11 cellular contexts compared by ENCODE assay signal in the genomic region with DNA sequence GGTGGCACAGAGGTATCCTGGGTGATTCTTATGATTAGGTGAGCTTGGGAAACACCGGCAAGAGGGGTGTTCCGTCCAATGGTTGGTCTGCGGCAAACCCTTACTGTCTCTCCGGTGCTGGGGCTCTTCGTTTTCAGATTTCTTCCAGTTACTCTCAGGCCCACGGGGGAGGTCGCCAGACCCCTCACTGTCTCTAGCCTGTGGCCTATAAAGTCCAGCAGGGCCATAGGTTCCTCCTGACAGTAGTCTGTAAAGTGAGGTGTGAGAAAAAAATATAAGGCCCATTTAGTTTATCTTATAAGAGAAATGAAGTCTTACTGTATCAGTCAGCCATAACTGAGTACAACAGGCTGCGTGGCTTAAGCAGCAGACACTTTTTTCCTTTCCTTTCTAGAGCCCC. TPM values are rescaled to one million over a fixed set of nuclear protein-coding genes. Genes with fewer than 3 reads are reported as not detected.
A peak's percentile ranks its signal among the peaks of the same experiment; 100 is the strongest.
DNase-seq lines count a peak whose midpoint lies in the region; ATAC-seq and TF ChIP-seq lines count a peak whose summit lies in the region.
"Had no signal": no experiment of that assay in that cellular context is flagged by ENCODE, and none has a peak within 500 bp of the region (broad histone marks: within the 10 kb centered on the region; RNA-seq: fewer than 3 reads in every experiment).

No MANE protein-coding gene starts in this region.

- H3K9ac ChIP-seq in mammary epithelial cell (ENCODE audit: insufficient read depth, low read length) = no peak overlapping the region

- WGBS in mammary epithelial cell (ENCODE audit: low coverage, missing lambda C conversion rate) = 77% methylated on average over 5 of the region's 8 CpGs

- H2AFZ ChIP-seq in mammary epithelial cell (ENCODE audit: low read depth, low read length) = peak overlapping the region; percentile 88

- H3K36me3 ChIP-seq in mammary epithelial cell (ENCODE audit: insufficient read depth, low read length) = no peaks in the 10 kb centered on the region
- H3K36me3 ChIP-seq in thoracic aorta = no peaks in the 10 kb centered on the region

- peaks cover 2% of the 10 kb centered on the region for H3K27me3 ChIP-seq in mammary epithelial cell (ENCODE audit: insufficient read depth, low read length)
- no peaks in the 10 kb centered on the region for H3K27me3 ChIP-seq in thoracic aorta (replicated peaks; ENCODE audit: insufficient read depth)

- TF ChIP-seq CTCF in mammary epithelial cell (conservative IDR thresholded peaks at IDR 0.05 in 1 of 2, IDR thresholded peaks at IDR 0.05 in 1 of 2; ENCODE audit: extremely low read depth in 1 of 2, insufficient read depth in 1 of 2, low read depth in 1 of 2, low read length in 2 of 2) = no peak
- TF ChIP-seq CTCF in mesothelial cell of epicardium (IDR thresholded peaks at IDR 0.05; ENCODE audit: unreplicated experiment) = no peak
- no peak for TF ChIP-seq CTCF in thoracic aorta (IDR thresholded peaks at IDR 0.05)
- no peak for TF ChIP-seq CTCF in foreskin fibroblast (IDR thresholded peaks at IDR 0.05; ENCODE audit: low read depth, low read length)

- H3K4me3 ChIP-seq in mammary epithelial cell (replicated peaks in 1 of 3; ENCODE audit: insufficient read depth in 1 of 3, low read depth in 2 of 3, low read length in 3 of 3) (no peak overlapping the region), thoracic aorta (peak overlapping the region; percentile 82), foreskin fibroblast (ENCODE audit: low read depth in 1 of 2, low read length in 2 of 2) (no peak overlapping the region)

- dilution Hi-C loops in mammary epithelial cell (cut with HindIII; ENCODE audit: low sequenced_read_pairs) = no loop called here

- no TSS peak for BruUV-seq in mammary epithelial cell (replicated peaks; lab: Mats Ljungman, UMichigan)

- peak overlapping the region; percentile 78 for H3K4me3 Mint-ChIP-seq in activated naive CD8-positive, alpha-beta T cell
- no peak overlapping the region for H3K4me3 Mint-ChIP-seq in activated naive CD8-positive, alpha-beta T cell treated with anti-CD3 and anti-CD28 coated beads, Interleukin-2, amount 50 U/mL, for 24 hours
- H3K4me3 Mint-ChIP-seq in mesothelial cell of epicardium = peak overlapping the region; percentile 73

- H3K4me2 ChIP-seq in mammary epithelial cell (ENCODE audit: insufficient read depth, low read depth, low read length) = no peak overlapping the region

- no peaks in the 10 kb centered on the region for H3K36me3 Mint-ChIP-seq in activated naive CD8-positive, alpha-beta T cell
- H3K36me3 Mint-ChIP-seq in activated naive CD8-positive, alpha-beta T cell treated with anti-CD3 and anti-CD28 coated beads, Interleukin-2, amount 50 U/mL, for 24 hours (ENCODE audit: low read depth) = no peaks in the 10 kb centered on the region
- no peaks in the 10 kb centered on the region for H3K36me3 Mint-ChIP-seq in mesothelial cell of epicardium

- ATAC-seq in activated naive CD8-positive, alpha-beta T cell treated with anti-CD3 and anti-CD28 coated beads, Interleukin-2, amount 50 U/mL, for 24 hours = no peak
- no peak for ATAC-seq in thoracic aorta (ENCODE audit: insufficient number of reproducible peaks, low FRiP score, low read depth)
- ATAC-seq: activated CD4-positive, alpha-beta T cell treated with anti-CD3 and anti-CD28 coated beads for 36 hours had no signal

- H3K4me1 ChIP-seq in mammary epithelial cell (ENCODE audit: insufficient read depth, low read length) = peaks cover 17% of the 10 kb centered on the region
- peaks cover 16 to 29% of the 10 kb centered on the region in 2 donors for H3K4me1 ChIP-seq in thoracic aorta (ENCODE audit: control insufficient read depth in 1 of 2, low read depth in 2 of 2)

- no peak overlapping the region for H3K27ac Mint-ChIP-seq in activated naive CD8-positive, alpha-beta T cell
- no peak overlapping the region for H3K27ac Mint-ChIP-seq in activated naive CD8-positive, alpha-beta T cell treated with anti-CD3 and anti-CD28 coated beads, Interleukin-2, amount 50 U/mL, for 24 hours
- no peak overlapping the region for H3K27ac Mint-ChIP-seq in mesothelial cell of epicardium
- H3K27ac Mint-ChIP-seq: activated CD4-positive, alpha-beta T cell treated with anti-CD3 and anti-CD28 coated beads for 36 hours had no signal

- H3K79me2 ChIP-seq in mammary epithelial cell (ENCODE audit: insufficient read depth, low read length) = no peaks in the 10 kb centered on the region

- peaks cover 8% of the 10 kb centered on the region for H3K27me3 Mint-ChIP-seq in activated naive CD8-positive, alpha-beta T cell
- peaks cover 54% of the 10 kb centered on the region for H3K27me3 Mint-ChIP-seq in activated naive CD8-positive, alpha-beta T cell treated with anti-CD3 and anti-CD28 coated beads, Interleukin-2, amount 50 U/mL, for 24 hours
- H3K27me3 Mint-ChIP-seq in mesothelial cell of epicardium (ENCODE audit: low read depth) = peaks cover 69% of the 10 kb centered on the region

- H3K27ac ChIP-seq in mammary epithelial cell (ENCODE audit: insufficient read depth, low read depth, low read length) (no peak overlapping the region), thoracic aorta (no peak overlapping the region)

- no peaks in the 10 kb centered on the region for H3K9me3 Mint-ChIP-seq in activated naive CD8-positive, alpha-beta T cell (ENCODE audit: low read depth)
- no peaks in the 10 kb centered on the region for H3K9me3 Mint-ChIP-seq in activated naive CD8-positive, alpha-beta T cell treated with anti-CD3 and anti-CD28 coated beads, Interleukin-2, amount 50 U/mL, for 24 hours
- no peaks in the 10 kb centered on the region for H3K9me3 Mint-ChIP-seq in mesothelial cell of epicardium

- CTCF ChIA-PET in mammary epithelial cell (lab: Charles Lee; ENCODE audit: low non-redundant PET) = no interaction called here

- no peaks in the 10 kb centered on the region for H4K20me1 ChIP-seq in mammary epithelial cell (ENCODE audit: insufficient read depth, low read length)

- in situ Hi-C loops in mammary epithelial cell (cut with MboI; ENCODE audit: low sequenced_read_pairs in 2 of 2) = no loop called here

- intact Hi-C loops in mammary epithelial cell (cut with micrococcal nuclease) = no loop called here

- DNase-seq in activated naive CD8-positive, alpha-beta T cell treated with anti-CD3 and anti-CD28 coated beads, Interleukin-2, amount 50 U/mL, for 24 hours = no peak
- no peak for DNase-seq in mammary epithelial cell
- no peak for DNase-seq in mesothelial cell of epicardium (ENCODE audit: low spot score in 2 of 2, unreplicated experiment in 2 of 2)
- no peak for DNase-seq in thoracic aorta (ENCODE audit: low spot score)
- no peak for DNase-seq in middle frontal gyrus (ENCODE audit: extremely low spot score, low spot score)
- DNase-seq in NCI-H2227 (lab: John Stamatoyannopoulos, UW; ENCODE audit: unreplicated experiment) = no peak
- DNase-seq in foreskin fibroblast = no peak
- DNase-seq: NCI-H1105 treated with DMSO at 0.1 percent for 48 hours had no signal

- peaks cover 2% of the 10 kb centered on the region for H3K9me3 ChIP-seq in mammary epithelial cell (replicated peaks; ENCODE audit: insufficient read depth, low read length)
- H3K9me3 ChIP-seq in thoracic aorta = no peaks in the 10 kb centered on the region

- H3K4me1 Mint-ChIP-seq in activated naive CD8-positive, alpha-beta T cell (ENCODE audit: low read depth) = peaks cover 12% of the 10 kb centered on the region
- H3K4me1 Mint-ChIP-seq in activated naive CD8-positive, alpha-beta T cell treated with anti-CD3 and anti-CD28 coated beads, Interleukin-2, amount 50 U/mL, for 24 hours = peaks cover 10% of the 10 kb centered on the region
- H3K4me1 Mint-ChIP-seq in mesothelial cell of epicardium = no peaks in the 10 kb centered on the region

RNA-seq across cellular contexts. Expression of gene ESYT3, which starts 1.4 kb away (rescaled TPM):
- total RNA-seq in mammary epithelial cell (1 to 10 TPM; 1.5 to 2.8 TPM), mesothelial cell of epicardium (5.9 to 6.9 TPM (median 6.8 TPM) in 3 replicates), thoracic aorta (1 to 10 TPM; 1.9 to 7.1 TPM)
- polyA plus RNA-seq in mammary epithelial cell = 0.41 TPM
- not detected for polyA minus RNA-seq in mammary epithelial cell
- total RNA-seq: HT-29 had no signal
